In the genomic region with DNA sequence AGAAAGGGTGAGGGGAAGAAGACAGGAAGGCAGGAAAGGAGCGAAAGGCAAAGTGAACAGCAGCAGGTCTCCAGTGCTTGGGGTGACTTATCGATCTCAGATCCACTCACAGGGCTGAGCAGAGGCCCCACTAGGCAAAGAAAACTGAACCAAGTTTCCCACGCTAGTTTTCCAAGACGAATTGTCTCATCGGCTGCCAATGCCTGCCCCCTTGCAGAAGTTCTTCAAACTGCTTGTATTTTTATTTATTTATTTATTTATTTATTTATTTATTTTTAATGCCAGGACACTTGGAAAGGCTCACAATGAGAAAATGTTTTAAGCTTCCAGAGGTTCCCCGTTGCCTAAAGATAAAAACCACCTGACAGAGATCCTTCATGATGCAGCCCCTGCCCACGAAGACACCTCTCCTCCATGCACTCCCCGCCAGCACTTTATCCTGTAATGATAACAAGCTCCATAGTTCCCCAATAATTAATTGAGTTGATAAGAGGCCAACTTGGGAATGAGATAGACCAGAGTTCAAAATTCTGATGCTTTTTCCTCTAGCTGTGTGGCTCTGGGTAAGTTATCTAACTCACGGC, we compare ENCODE assay signal across 10 cellular contexts. TPM values are rescaled to one million over a fixed set of nuclear protein-coding genes. Genes with fewer than 3 reads are reported as not detected.
DNase-seq lines count a peak whose midpoint lies in the region; ATAC-seq and TF ChIP-seq lines count a peak whose summit lies in the region.
"Had no signal": no experiment of that assay in that cellular context is flagged by ENCODE, and none has a peak within 500 bp of the region (broad histone marks: within the 10 kb centered on the region; RNA-seq: fewer than 3 reads in every experiment).

No MANE protein-coding gene starts in this region.

- no peaks in the 10 kb centered on the region for H3K79me2 ChIP-seq in SK-N-SH (ENCODE audit: insufficient read depth)

- WGBS in SK-N-SH (ENCODE audit: low lambda C conversion rate) = 42% methylated on average over 9 of the region's 9 CpGs
- WGBS in tibial nerve, 2 donors = 37 to 38% methylated on average over 9 of the region's 9 CpGs

- H3K9me3 ChIP-seq in breast epithelium = no peaks in the 10 kb centered on the region
- H3K9me3 ChIP-seq in SK-N-SH = no peaks in the 10 kb centered on the region
- H3K9me3 ChIP-seq in tibial nerve = no peaks in the 10 kb centered on the region

- no peaks in the 10 kb centered on the region for H3K36me3 Mint-ChIP-seq in MCF 10A (ENCODE audit: insufficient read depth, unreplicated experiment)
- no peaks in the 10 kb centered on the region for H3K36me3 Mint-ChIP-seq in glutamatergic neuron (ENCODE audit: unreplicated experiment)
- H3K36me3 Mint-ChIP-seq in activated T-cell treated with anti-CD3 and anti-CD28 coated beads, Interleukin-2, amount 50 U/mL, for 72 hours (ENCODE audit: insufficient read depth in 2 of 2) = no peaks in the 10 kb centered on the region

- H3K4me3 Mint-ChIP-seq in MCF 10A (ENCODE audit: unreplicated experiment) (no peak overlapping the region), glutamatergic neuron (ENCODE audit: unreplicated experiment) (no peak overlapping the region)
- no peak overlapping the region for H3K4me3 Mint-ChIP-seq in activated T-cell treated with anti-CD3 and anti-CD28 coated beads, Interleukin-2, amount 50 U/mL, for 72 hours

- no peaks in the 10 kb centered on the region for H3K9me3 Mint-ChIP-seq in MCF 10A (ENCODE audit: unreplicated experiment)
- H3K9me3 Mint-ChIP-seq in glutamatergic neuron (ENCODE audit: unreplicated experiment) = peaks cover 5% of the 10 kb centered on the region
- no peaks in the 10 kb centered on the region for H3K9me3 Mint-ChIP-seq in activated T-cell treated with anti-CD3 and anti-CD28 coated beads, Interleukin-2, amount 50 U/mL, for 72 hours

- ATAC-seq in activated T-cell treated with anti-CD3 and anti-CD28 coated beads, Interleukin-2, amount 50 U/mL, for 72 hours (replicated peaks in 1 of 2) = no peak
- no peak for ATAC-seq in sciatic nerve

- H3K27ac Mint-ChIP-seq in MCF 10A (ENCODE audit: low read depth, unreplicated experiment) = no peak overlapping the region
- H3K27ac Mint-ChIP-seq in glutamatergic neuron (ENCODE audit: unreplicated experiment) = no peak overlapping the region
- no peak overlapping the region for H3K27ac Mint-ChIP-seq in activated T-cell treated with anti-CD3 and anti-CD28 coated beads, Interleukin-2, amount 50 U/mL, for 72 hours

- no peaks in the 10 kb centered on the region for H3F3A ChIP-seq in SK-N-SH (replicated peaks; ENCODE audit: insufficient read depth)

- H3K4me1 ChIP-seq in breast epithelium = no peaks in the 10 kb centered on the region
- no peaks in the 10 kb centered on the region; a peak in 1 of 4 replicates for H3K4me1 ChIP-seq in SK-N-SH (ENCODE audit: control insufficient read depth in 1 of 2, insufficient read depth in 2 of 2, low read depth in 1 of 2, low read length in 1 of 2)
- no peaks in the 10 kb centered on the region for H3K4me1 ChIP-seq in tibial nerve

- peak; percentile 50 for TF ChIP-seq CTCF in MCF 10A (IDR thresholded peaks at IDR 0.05; ENCODE audit: unreplicated experiment)
- TF ChIP-seq CTCF in breast epithelium (IDR thresholded peaks at IDR 0.05) = peak in 1 of 3 donors; percentile 17
- TF ChIP-seq CTCF in SK-N-SH (IDR thresholded peaks at IDR 0.05) = peak; percentile 51
- TF ChIP-seq CTCF in glutamatergic neuron (IDR thresholded peaks at IDR 0.05; ENCODE audit: partially characterized antibody, unreplicated experiment) = peak; percentile 84
- peak in 4 of 5 experiments; percentile 25 to 52 (median 51) for TF ChIP-seq CTCF in tibial nerve (IDR thresholded peaks at IDR 0.05)

- in situ Hi-C loops in ACHN (cut with HindIII; ENCODE audit: low pct_ligation_motif_present, low pct_unique_long_range_greater_than_20kb, low sequenced_read_pairs) = no loop called here

- H3K27me3 ChIP-seq in breast epithelium = no peaks in the 10 kb centered on the region
- no peaks in the 10 kb centered on the region for H3K27me3 ChIP-seq in SK-N-SH (ENCODE audit: insufficient read depth)
- no peaks in the 10 kb centered on the region for H3K27me3 ChIP-seq in tibial nerve

- no peak overlapping the region for H3K4me2 ChIP-seq in SK-N-SH

- TF ChIP-seq POLR2A in breast epithelium (IDR thresholded peaks at IDR 0.05) = no peak
- TF ChIP-seq POLR2A in tibial nerve (IDR thresholded peaks at IDR 0.05) = no peak

- TF ChIP-seq EP300 in SK-N-SH (IDR thresholded peaks at IDR 0.05; ENCODE audit: borderline replicate concordance in 1 of 2, low read depth in 1 of 2, low read length in 1 of 2) (no peak), tibial nerve (IDR thresholded peaks at IDR 0.05) (no peak)

- H3K27me3 Mint-ChIP-seq in MCF 10A (ENCODE audit: insufficient read depth, unreplicated experiment) (no peaks in the 10 kb centered on the region), glutamatergic neuron (ENCODE audit: unreplicated experiment) (peaks cover 1% of the 10 kb centered on the region)
- H3K27me3 Mint-ChIP-seq in activated T-cell treated with anti-CD3 and anti-CD28 coated beads, Interleukin-2, amount 50 U/mL, for 72 hours (ENCODE audit: low read depth) = no peaks in the 10 kb centered on the region

- H3K36me3 ChIP-seq in breast epithelium (no peaks in the 10 kb centered on the region), SK-N-SH (replicated peaks in 1 of 2; ENCODE audit: control insufficient read depth in 1 of 2, insufficient read depth in 2 of 2, low read length in 1 of 2) (no peaks in the 10 kb centered on the region), tibial nerve (no peaks in the 10 kb centered on the region)

- H3K9ac ChIP-seq in SK-N-SH = no peak overlapping the region

- H3K27ac ChIP-seq in breast epithelium = no peak overlapping the region
- no peak overlapping the region for H3K27ac ChIP-seq in SK-N-SH (ENCODE audit: low read depth in 2 of 2, low read length in 1 of 2)
- no peak overlapping the region for H3K27ac ChIP-seq in tibial nerve

- BruUV-seq in MCF 10A (replicated peaks; lab: Mats Ljungman, UMichigan) = no TSS peak

- no peak overlapping the region for H2AFZ ChIP-seq in SK-N-SH (ENCODE audit: low read depth)

- H3K4me3 ChIP-seq in breast epithelium (no peak overlapping the region), SK-N-SH (ENCODE audit: low read depth in 2 of 2, low read length in 1 of 2) (no peak overlapping the region), tibial nerve (no peak overlapping the region)

- TF ChIP-seq RAD21 in SK-N-SH (IDR thresholded peaks at IDR 0.05; ENCODE audit: low read length) = peak; percentile 50

- no peaks in the 10 kb centered on the region for H4K20me1 ChIP-seq in SK-N-SH (ENCODE audit: insufficient read depth)

- intact Hi-C loops in MCF 10A (cut with micrococcal nuclease) = loop anchor here (5.0 kb wide), 1 partner anchor 826 kb away; no protein-coding TSS in a partner anchor
- intact Hi-C loops in breast epithelium (cut with DNase I; ENCODE audit: low total_unique reads) = no loop called here
- intact Hi-C loops in sciatic nerve (cut with DNase I) = no loop called here

- DNase-seq in MCF 10A (ENCODE audit: unreplicated experiment) (peak; percentile 56), breast epithelium (ENCODE audit: low spot score in 2 of 2) (no peak), SK-N-SH (peak; percentile 33), glutamatergic neuron (peak; percentile 21), tibial nerve (ENCODE audit: low spot score in 2 of 2) (no peak), ACHN (no peak), sciatic nerve (ENCODE audit: low spot score) (no peak)
- DNase-seq in activated T-cell treated with anti-CD3 and anti-CD28 coated beads, Interleukin-2, amount 50 U/mL, for 72 hours = no peak
- DNase-seq: effector CD8-positive, alpha-beta T cell; NCI-H345 had no signal

- H3K4me1 Mint-ChIP-seq in MCF 10A (ENCODE audit: insufficient read depth, unreplicated experiment) (no peaks in the 10 kb centered on the region), glutamatergic neuron (ENCODE audit: low read depth, unreplicated experiment) (no peaks in the 10 kb centered on the region)
- peaks cover 5% of the 10 kb centered on the region for H3K4me1 Mint-ChIP-seq in activated T-cell treated with anti-CD3 and anti-CD28 coated beads, Interleukin-2, amount 50 U/mL, for 72 hours (ENCODE audit: low read depth)

- POLR2A ChIA-PET in MCF 10A (lab: Yijun Ruan, JAX) (interaction anchor here (0.6 kb wide), 1 partner anchor 28 kb away, joined by 5 read pairs; no protein-coding TSS in a partner anchor), SK-N-SH (lab: Yijun Ruan, JAX) (no interaction called here)

- no peaks in the 10 kb centered on the region for H3K9me2 ChIP-seq in SK-N-SH

- CTCF ChIA-PET in MCF 10A (lab: Yijun Ruan, JAX) = interaction anchor here (0.5 to 7.7 kb wide), 16 partner anchors 19 to 1243 kb away, joined by 3 to 81 read pairs (median 4); no protein-coding TSS in a partner anchor
- CTCF ChIA-PET in SK-N-SH (lab: Yijun Ruan, JAX) = interaction anchor here (0.6 to 2.1 kb wide), 8 partner anchors 11 to 122 kb away, joined by 3 to 15 read pairs (median 3); no protein-coding TSS in a partner anchor

TF ChIP-seq in SK-N-SH, 30 proteins besides CTCF, POLR2A, EP300 and RAD21:
- TF ChIP-seq GATA2 (CRISPR knock-in tag; IDR thresholded peaks at IDR 0.05) = no peak
- peak; percentile 20; the same call in 1 of the 2 replicates for TF ChIP-seq SMC3 (IDR thresholded peaks at IDR 0.05; ENCODE audit: low read depth, low read length)

RNA-seq across cellular contexts. Expression of a gene that starts 43.2 kb away (rescaled TPM):
- total RNA-seq in MCF 10A (2022) (35.2 and 39.2 TPM in 2 replicates), breast epithelium (10 to 100 TPM; 15.1 to 27.4 (median 18.9) TPM), glutamatergic neuron (ENCODE audit: unreplicated experiment) (31.6 TPM), tibial nerve (10 to 100 TPM; 15.9 to 53.1 (median 24.7) TPM), sciatic nerve (33.2 TPM)
- polyA plus RNA-seq in SK-N-SH (2012; rRNA removed) = 68.8 and 83.1 TPM in 2 replicates
- polyA plus RNA-seq in SK-N-SH (2012; cell fraction: cytosol; rRNA removed) = 70.0 and 84.6 TPM in 2 replicates
- 17.6 and 22.5 TPM in 2 replicates for polyA plus RNA-seq in SK-N-SH (2012; cell fraction: nucleus; rRNA removed)
- 10 to 100 TPM; 22.4 to 22.6 TPM for total RNA-seq in activated T-cell treated with anti-CD3 and anti-CD28 coated beads, Interleukin-2, amount 50 U/mL, for 72 hours

RNA-seq across cellular contexts. Expression of a gene that starts 46.2 kb away (rescaled TPM):
- not detected in 2 replicates for total RNA-seq in MCF 10A (2022)
- total RNA-seq in breast epithelium = not detected
- not detected in 2 replicates for polyA plus RNA-seq in SK-N-SH (2012; rRNA removed)
- not detected in 2 replicates for polyA plus RNA-seq in SK-N-SH (2012; cell fraction: cytosol; rRNA removed)
- not detected in 2 replicates for polyA plus RNA-seq in SK-N-SH (2012; cell fraction: nucleus; rRNA removed)
- not detected for total RNA-seq in glutamatergic neuron (ENCODE audit: unreplicated experiment)
- not detected for total RNA-seq in tibial nerve
- total RNA-seq in activated T-cell treated with anti-CD3 and anti-CD28 coated beads, Interleukin-2, amount 50 U/mL, for 72 hours = not detected
- total RNA-seq in sciatic nerve = not detected

Comparison
In these comparisons a context has a peak if more than half of its experiments do, and no peak if none do; other contexts are left out.
1. DNase-seq: peak in MCF 10A (single experiment), SK-N-SH (single experiment) and glutamatergic neuron (single experiment); none in breast epithelium (0 of 2), tibial nerve (0 of 2), activated T-cell treated with anti-CD3 and anti-CD28 coated beads, Interleukin-2, amount 50 U/mL, for 72 hours (0 of 2), ACHN (single experiment) and sciatic nerve (single experiment).